Comparison of ENCODE assay signal across 10 cellular contexts in genomic region chrX:149937328-149937727, GRCh38. TPM values are rescaled to one million over a fixed set of nuclear protein-coding genes. Genes with fewer than 3 reads are reported as not detected.
DNase-seq lines count a peak whose midpoint lies in the region; ATAC-seq, FAIRE-seq and TF ChIP-seq lines count a peak whose summit lies in the region.
"Not testable (repeated sequence)": the region's sequence is repeated elsewhere in the genome, so short reads cannot be mapped to it uniquely, and the experiment has no call there.
"Had no signal": no experiment of that assay in that cellular context is flagged by ENCODE, and none has a peak within 500 bp of the region (broad histone marks: within the 10 kb centered on the region; RNA-seq: fewer than 3 reads in every experiment).

No MANE protein-coding gene starts in this region.

- 27 to 54% (median 43%) methylated on average over 3 to 5 of the region's 5 CpGs for WGBS in stomach, 5 donors

- H3F3A ChIP-seq in neural cell (ENCODE audit: insufficient read depth, low read length, poor library complexity, severe bottlenecking) = not testable (repeated sequence)

- peak; percentile 18 for FAIRE-seq in endothelial cell of umbilical vein (lab: Jason Lieb, UNC)

- not testable (repeated sequence) for H3K4me1 ChIP-seq in CD4-positive, CD25-positive, alpha-beta regulatory T cell (ENCODE audit: control insufficient read depth, insufficient read depth, low read length, poor library complexity, severe bottlenecking); adipocyte (ENCODE audit: control insufficient read depth, insufficient read depth, low read length); endothelial cell of umbilical vein (ENCODE audit: control insufficient read depth, extremely low read depth, insufficient read depth, low read length); iPS-20b (ENCODE audit: insufficient read depth, low read length); stomach

- POLR2A ChIA-PET in endothelial cell of umbilical vein (lab: Charles Lee) = not testable (repeated sequence)

- peak overlapping the region; percentile 47 for H3K4me3 ChIP-seq in CD4-positive, CD25-positive, alpha-beta regulatory T cell (ENCODE audit: low read depth, low read length)
- H3K4me3 ChIP-seq in adipocyte (ENCODE audit: low read length) (peak overlapping the region; percentile 88), endothelial cell of umbilical vein (replicated peaks in 1 of 3; ENCODE audit: insufficient read depth in 1 of 3, low read depth in 1 of 3, low read length in 3 of 3) (peak overlapping the region in 2 of 3 experiments; percentile 29 to 71), iPS-20b (ENCODE audit: low read length) (peak overlapping the region; percentile 80), neural cell (ENCODE audit: low read length) (peak overlapping the region; percentile 88), stomach (peak overlapping the region; percentile 55 to 77 (median 68))

- H2AFZ ChIP-seq in endothelial cell of umbilical vein (ENCODE audit: low read depth, low read length); neural cell (ENCODE audit: low read depth, low read length): not testable (repeated sequence)

- H3K9me2 ChIP-seq in neural cell (ENCODE audit: insufficient read depth, low read length) = not testable (repeated sequence)

- H3K27me3 ChIP-seq in CD4-positive, CD25-positive, alpha-beta regulatory T cell (ENCODE audit: control insufficient read depth, insufficient read depth, low read length); adipocyte (replicated peaks; ENCODE audit: control insufficient read depth, insufficient read depth, low read length); endothelial cell of umbilical vein (ENCODE audit: control insufficient read depth in 2 of 2, insufficient read depth in 2 of 2, low read length in 2 of 2); iPS-20b (ENCODE audit: insufficient read depth, low read length); neural cell (ENCODE audit: insufficient read depth, low read depth, low read length); stomach: not testable (repeated sequence)

- H3K27ac Mint-ChIP-seq in CD4-positive, CD25-positive, alpha-beta regulatory T cell = peak overlapping the region in 2 of 3 donors; percentile 93 to 100
- peak overlapping the region in 2 of 3 donors; percentile 48 to 98 for H3K27ac Mint-ChIP-seq in IgD-negative memory B cell
- peak overlapping the region; percentile 97 for H3K27ac Mint-ChIP-seq in T-helper 1 cell treated with Interleukin-12 subunit alpha and Interleukin-12 subunit beta and Interleukin-4 antibody, amounts not matched to agents 30 μg/mL and 1 μg/mL, for 36 hours

- H4K20me1 ChIP-seq in endothelial cell of umbilical vein (replicated peaks; ENCODE audit: control insufficient read depth, extremely low read depth, insufficient read depth, low read length); neural cell (ENCODE audit: insufficient read depth): not testable (repeated sequence)

- not testable (repeated sequence) for H3K9me1 ChIP-seq in endothelial cell of umbilical vein (replicated peaks; ENCODE audit: control insufficient read depth, extremely low read depth, insufficient read depth, low read length)

- H3K79me2 ChIP-seq in endothelial cell of umbilical vein (ENCODE audit: control insufficient read depth, insufficient read depth, low read length); neural cell (replicated peaks; ENCODE audit: insufficient read depth, low read length): not testable (repeated sequence)

- CTCF ChIA-PET in endothelial cell of umbilical vein (lab: Charles Lee) = interaction anchor here (1.1 to 1.9 kb wide), 2 partner anchors 397 to 650 kb away, joined by 4 to 9 read pairs; partner anchors contain the start of gene EOLA1

- H3K9me3 ChIP-seq in CD4-positive, CD25-positive, alpha-beta regulatory T cell (ENCODE audit: control insufficient read depth in 2 of 2, low read length in 2 of 2); adipocyte (ENCODE audit: control insufficient read depth, low read length); endothelial cell of umbilical vein (replicated peaks; ENCODE audit: control insufficient read depth, insufficient read depth, low read length); iPS-20b (ENCODE audit: insufficient read depth, low read depth, low read length); neural cell (ENCODE audit: low read length); stomach: not testable (repeated sequence)

- BruUV-seq in endothelial cell of umbilical vein (replicated peaks; lab: Mats Ljungman, UMichigan) = not testable (repeated sequence)

- not testable (repeated sequence) for H3K36me3 ChIP-seq in CD4-positive, CD25-positive, alpha-beta regulatory T cell (ENCODE audit: control insufficient read depth, insufficient read depth, low read length); adipocyte (ENCODE audit: control insufficient read depth, insufficient read depth, low read length, severe bottlenecking); endothelial cell of umbilical vein (ENCODE audit: control insufficient read depth in 2 of 2, extremely low read depth in 1 of 2, insufficient read depth in 2 of 2, low read length in 2 of 2); iPS-20b (ENCODE audit: insufficient read depth, low read depth, low read length); neural cell (ENCODE audit: insufficient read depth, low read length)
- peaks cover 0 to 13% (median 8%) of the 10 kb centered on the region in 4 donors for H3K36me3 ChIP-seq in stomach

- dilution Hi-C loops in endothelial cell of umbilical vein (cut with MboI; ENCODE audit: extremely low pct_ligation_motif_present, low sequenced_read_pairs) = not testable (repeated sequence)

- TF ChIP-seq POLR2A in endothelial cell of umbilical vein (IDR thresholded peaks at IDR 0.05; ENCODE audit: low read depth, low read length); stomach (IDR thresholded peaks at IDR 0.05): not testable (repeated sequence)

- H3K4me1 Mint-ChIP-seq in CD4-positive, CD25-positive, alpha-beta regulatory T cell = peaks cover 0 to 16% (median 4%) of the 10 kb centered on the region in 4 donors
- H3K4me1 Mint-ChIP-seq in IgD-negative memory B cell; T-helper 1 cell treated with Interleukin-12 subunit alpha and Interleukin-12 subunit beta and Interleukin-4 antibody, amounts not matched to agents 30 μg/mL and 1 μg/mL, for 36 hours (ENCODE audit: low read depth): not testable (repeated sequence)

- H3K27me3 Mint-ChIP-seq in CD4-positive, CD25-positive, alpha-beta regulatory T cell; IgD-negative memory B cell; T-helper 1 cell treated with Interleukin-12 subunit alpha and Interleukin-12 subunit beta and Interleukin-4 antibody, amounts not matched to agents 30 μg/mL and 1 μg/mL, for 36 hours (ENCODE audit: low read depth): not testable (repeated sequence)

- not testable (repeated sequence) for TF ChIP-seq CTCF in endothelial cell of umbilical vein (IDR thresholded peaks at IDR 0.05; ENCODE audit: extremely low read depth in 1 of 2, insufficient read depth in 1 of 2, low read depth in 1 of 2, low read length in 2 of 2); neural cell (IDR thresholded peaks at IDR 0.05; ENCODE audit: poor library complexity, severe bottlenecking); stomach (IDR thresholded peaks at IDR 0.05)

- peak overlapping the region; percentile 96 for H3K27ac ChIP-seq in CD4-positive, CD25-positive, alpha-beta regulatory T cell (ENCODE audit: insufficient read depth, low read length, poor library complexity, severe bottlenecking)
- not testable (repeated sequence) for H3K27ac ChIP-seq in endothelial cell of umbilical vein (ENCODE audit: insufficient read depth, low read depth, low read length); iPS-20b (ENCODE audit: low read length)
- H3K27ac ChIP-seq in neural cell (ENCODE audit: low read length) (peak overlapping the region; percentile 81), stomach (peak overlapping the region in 4 of 5 donors; percentile 92 to 95 (median 94))

- TF ChIP-seq EP300 in neural cell (conservative IDR thresholded peaks at IDR 0.05; ENCODE audit: poor library complexity, severe bottlenecking); stomach (IDR thresholded peaks at IDR 0.05): not testable (repeated sequence)

- H3K4me2 ChIP-seq in endothelial cell of umbilical vein (ENCODE audit: insufficient read depth, low read length) (peak overlapping the region; percentile 50), neural cell (ENCODE audit: low read length) (peak overlapping the region; percentile 39)

- not testable (repeated sequence) for DNase-seq in CD4-positive, CD25-positive, alpha-beta regulatory T cell; adipocyte (ENCODE audit: low read depth); endothelial cell of umbilical vein (ENCODE audit: low read depth, low spot score); stomach

- not testable (repeated sequence) for TF ChIP-seq RAD21 in neural cell (conservative IDR thresholded peaks at IDR 0.05)

- not testable (repeated sequence) for ATAC-seq in CD4-positive, CD25-positive, alpha-beta regulatory T cell (ENCODE audit: low read depth in 2 of 2)

- H3K9ac ChIP-seq in adipocyte (ENCODE audit: low read length) (peak overlapping the region; percentile 91), endothelial cell of umbilical vein (replicated peaks; ENCODE audit: extremely low read depth, insufficient read depth, low read length) (peak overlapping the region; percentile 54), iPS-20b (ENCODE audit: low read depth, low read length) (peak overlapping the region; percentile 84; the same call in 1 of the 2 replicates), neural cell (ENCODE audit: low read length) (peak overlapping the region; percentile 89)

- H3K9me3 Mint-ChIP-seq in CD4-positive, CD25-positive, alpha-beta regulatory T cell; IgD-negative memory B cell; T-helper 1 cell treated with Interleukin-12 subunit alpha and Interleukin-12 subunit beta and Interleukin-4 antibody, amounts not matched to agents 30 μg/mL and 1 μg/mL, for 36 hours: not testable (repeated sequence)

- peak overlapping the region; percentile 81 to 98 (median 93) for H3K4me3 Mint-ChIP-seq in CD4-positive, CD25-positive, alpha-beta regulatory T cell
- peak overlapping the region; percentile 39 to 98 (median 93) for H3K4me3 Mint-ChIP-seq in IgD-negative memory B cell
- peak overlapping the region; percentile 86 for H3K4me3 Mint-ChIP-seq in T-helper 1 cell treated with Interleukin-12 subunit alpha and Interleukin-12 subunit beta and Interleukin-4 antibody, amounts not matched to agents 30 μg/mL and 1 μg/mL, for 36 hours

- not testable (repeated sequence) for H3K36me3 Mint-ChIP-seq in CD4-positive, CD25-positive, alpha-beta regulatory T cell; IgD-negative memory B cell; T-helper 1 cell treated with Interleukin-12 subunit alpha and Interleukin-12 subunit beta and Interleukin-4 antibody, amounts not matched to agents 30 μg/mL and 1 μg/mL, for 36 hours (ENCODE audit: low read depth)

- intact Hi-C loops in endothelial cell of umbilical vein (cut with micrococcal nuclease) = loop anchor here (10.0 kb wide), 1 partner anchor 433 kb away; the partner anchor contains the start of gene IDS
- intact Hi-C loops in stomach (cut with DNase I; ENCODE audit: low total_unique reads) = not testable (repeated sequence)

RNA-seq across cellular contexts. Expression of gene EOLA2, which starts 1.0 kb away (rescaled TPM):
- 62.5 TPM for total RNA-seq in CD4-positive, CD25-positive, alpha-beta regulatory T cell
- 10 to 100 TPM; 32.1 to 35.9 (median 34.2) TPM for polyA plus RNA-seq in CD4-positive, CD25-positive, alpha-beta regulatory T cell
- polyA plus RNA-seq in IgD-negative memory B cell (37.7 TPM), endothelial cell of umbilical vein (28.2 and 33.0 TPM in 2 replicates), neural cell (21.7 and 26.7 TPM in 2 replicates), stomach (10 to 100 TPM; 21.0 to 28.1 (median 22.0) TPM)
- total RNA-seq in endothelial cell of umbilical vein (24.3 and 35.5 TPM in 2 replicates), stomach (100 to 1,000 TPM in 1 of 5 donors, 10 to 100 TPM in 2, 1 to 10 TPM in 2; 4.9 to 106 (median 23.7) TPM)
- 40.1 and 46.0 TPM in 2 replicates for polyA plus RNA-seq in endothelial cell of umbilical vein (2011; cell fraction: cytosol; rRNA removed)
- polyA plus RNA-seq in endothelial cell of umbilical vein (2011; cell fraction: nucleus; rRNA removed) = 62.7 and 67.8 TPM in 2 replicates
- polyA plus RNA-seq in endothelial cell of umbilical vein (2012) = 34.1 and 39.3 TPM in 2 replicates
- polyA minus RNA-seq in endothelial cell of umbilical vein (20.8 and 26.5 TPM in 2 replicates), neural cell (15.6 and 22.0 TPM in 2 replicates)
- 15.6 TPM for polyA minus RNA-seq in endothelial cell of umbilical vein (2011; cell fraction: cytosol; rRNA and poly(A)+ RNA removed)
- polyA minus RNA-seq in endothelial cell of umbilical vein (2011; cell fraction: nucleus; rRNA and poly(A)+ RNA removed) = 14.2 and 14.5 TPM in 2 replicates

RNA-seq across cellular contexts. Expression of gene HSFX4, which starts 8.0 kb away (rescaled TPM):
- total RNA-seq in CD4-positive, CD25-positive, alpha-beta regulatory T cell = not detected
- polyA plus RNA-seq in CD4-positive, CD25-positive, alpha-beta regulatory T cell = not detected
- polyA plus RNA-seq in IgD-negative memory B cell (not detected), endothelial cell of umbilical vein (not detected in 2 replicates), neural cell (not detected in 2 replicates), stomach (not detected)
- total RNA-seq in endothelial cell of umbilical vein (not detected in 2 replicates), stomach (not detected)
- not detected in 2 replicates for polyA plus RNA-seq in endothelial cell of umbilical vein (2011; cell fraction: cytosol; rRNA removed)
- polyA plus RNA-seq in endothelial cell of umbilical vein (2011; cell fraction: nucleus; rRNA removed) = not detected in 2 replicates
- polyA plus RNA-seq in endothelial cell of umbilical vein (2012) = not detected in 2 replicates
- polyA minus RNA-seq in endothelial cell of umbilical vein (not detected in 2 replicates), neural cell (not detected in 2 replicates)
- polyA minus RNA-seq in endothelial cell of umbilical vein (2011; cell fraction: cytosol; rRNA and poly(A)+ RNA removed) = not detected
- not detected in 2 replicates for polyA minus RNA-seq in endothelial cell of umbilical vein (2011; cell fraction: nucleus; rRNA and poly(A)+ RNA removed)
- total RNA-seq: occipital lobe, thyroid gland had no signal

RNA-seq across cellular contexts. Expression of gene MAGEA8, which starts 56.3 kb away (rescaled TPM):
- not detected for total RNA-seq in CD4-positive, CD25-positive, alpha-beta regulatory T cell
- not detected for polyA plus RNA-seq in CD4-positive, CD25-positive, alpha-beta regulatory T cell
- not detected for polyA plus RNA-seq in IgD-negative memory B cell
- not detected in 2 replicates for total RNA-seq in endothelial cell of umbilical vein
- polyA plus RNA-seq in endothelial cell of umbilical vein = not detected in 2 replicates
- polyA plus RNA-seq in endothelial cell of umbilical vein (2011; cell fraction: cytosol; rRNA removed) = not detected in 2 replicates
- polyA plus RNA-seq in endothelial cell of umbilical vein (2011; cell fraction: nucleus; rRNA removed) = not detected in 2 replicates
- not detected in 2 replicates for polyA plus RNA-seq in endothelial cell of umbilical vein (2012)
- polyA minus RNA-seq in endothelial cell of umbilical vein = not detected in 2 replicates
- polyA minus RNA-seq in endothelial cell of umbilical vein (2011; cell fraction: cytosol; rRNA and poly(A)+ RNA removed) = not detected
- not detected in 2 replicates for polyA minus RNA-seq in endothelial cell of umbilical vein (2011; cell fraction: nucleus; rRNA and poly(A)+ RNA removed)
- not detected in 2 replicates for polyA plus RNA-seq in neural cell
- polyA minus RNA-seq in neural cell = not detected in 2 replicates
- not detected for total RNA-seq in stomach
- not detected for polyA plus RNA-seq in stomach
- total RNA-seq: occipital lobe, thyroid gland had no signal
